ENCODE assay signal across 26 cellular contexts in genomic region chr10:27618906-27619305, GRCh38.
"Had no signal": no experiment of that assay in that cellular context is flagged by ENCODE, and none has a peak within 500 bp of the region (broad histone marks: within the 10 kb centered on the region; RNA-seq: fewer than 3 reads in every experiment).

No MANE protein-coding gene starts in this region.

- ATAC-seq: activated CD4-positive, alpha-beta T cell treated with anti-CD3 and anti-CD28 coated beads for 36 hours; activated CD8-positive, alpha-beta memory T cell treated with anti-CD3 and anti-CD28 coated beads, Interleukin-2, amount 10 ng/mL, durations not matched to agents 7 days and 5 days; activated T-helper 17 cell treated with anti-CD3 and anti-CD28 coated beads, Interleukin-2, amount 50 U/mL, for 72 hours; body of pancreas; left lobe of liver had no signal

- H3K27me3 ChIP-seq: body of pancreas, right atrium auricular region had no signal

- H3K4me3 ChIP-seq: body of pancreas, lung, right atrium auricular region, skin epidermis had no signal

- H3K4me1 Mint-ChIP-seq: activated CD4-positive, alpha-beta memory T cell treated with anti-CD3 and anti-CD28 coated beads, Interleukin-2, amount 10 ng/mL, durations not matched to agents 7 days and 5 days; activated CD4-positive, alpha-beta T cell treated with anti-CD3 and anti-CD28 coated beads for 36 hours; activated CD8-positive, alpha-beta memory T cell treated with anti-CD3 and anti-CD28 coated beads, Interleukin-2, amount 10 ng/mL, durations not matched to agents 7 days and 5 days; activated naive CD8-positive, alpha-beta T cell treated with anti-CD3 and anti-CD28 coated beads for 36 hours had no signal

- H3K27ac ChIP-seq: body of pancreas, right atrium auricular region had no signal

- H3K9me3 Mint-ChIP-seq: activated CD4-positive, alpha-beta memory T cell treated with anti-CD3 and anti-CD28 coated beads, Interleukin-2, amount 10 ng/mL, durations not matched to agents 7 days and 5 days; activated naive CD8-positive, alpha-beta T cell treated with anti-CD3 and anti-CD28 coated beads for 36 hours; activated T-helper 17 cell treated with anti-CD3 and anti-CD28 coated beads, Interleukin-2, amount 50 U/mL, for 72 hours; mesothelial cell of epicardium; stimulated activated naive CD8-positive, alpha-beta T cell treated with anti-CD3 and anti-CD28 coated beads, Interleukin-15, Interleukin-2, amounts not matched to agents 100 ng/mL and 50 ng/mL, for 24 hours had no signal

- H3K36me3 Mint-ChIP-seq: activated CD8-positive, alpha-beta memory T cell treated with anti-CD3 and anti-CD28 coated beads, Interleukin-2, amount 10 ng/mL, durations not matched to agents 7 days and 5 days; activated naive CD8-positive, alpha-beta T cell treated with anti-CD3 and anti-CD28 coated beads for 36 hours; mesothelial cell of epicardium had no signal

- DNase-seq: activated CD4-positive, alpha-beta memory T cell treated with anti-CD3 and anti-CD28 coated beads, Interleukin-2, amount 10 ng/mL, durations not matched to agents 7 days and 5 days; activated CD4-positive, alpha-beta T cell treated with anti-CD3 and anti-CD28 coated beads for 36 hours; activated CD8-positive, alpha-beta memory T cell treated with anti-CD3 and anti-CD28 coated beads, Interleukin-2, amount 10 ng/mL, durations not matched to agents 7 days and 5 days; activated naive CD4-positive, alpha-beta T cell; activated naive CD8-positive, alpha-beta T cell treated with anti-CD3 and anti-CD28 coated beads for 36 hours; amniotic stem cell; body of pancreas; dermis blood vessel endothelial cell; effector memory CD4-positive, alpha-beta T cell; foreskin melanocyte; hypothalamus; nephron progenitor cell; occipital lobe; posterior cingulate gyrus; stimulated activated CD4-positive, alpha-beta T cell treated with anti-CD3 and anti-CD28 coated beads, Interleukin-15, amount 100 ng/mL, for 24 hours; stimulated activated CD4-positive, alpha-beta T cell treated with anti-CD3 and anti-CD28 coated beads, Interleukin-2, amount 100 ng/mL, for 48 hours; SW 1271; T-helper 2 cell; trophoblast cell had no signal

- H3K4me3 Mint-ChIP-seq: activated CD4-positive, alpha-beta memory T cell treated with anti-CD3 and anti-CD28 coated beads, Interleukin-2, amount 10 ng/mL, durations not matched to agents 7 days and 5 days; activated CD4-positive, alpha-beta T cell treated with anti-CD3 and anti-CD28 coated beads for 36 hours; activated CD8-positive, alpha-beta memory T cell treated with anti-CD3 and anti-CD28 coated beads, Interleukin-2, amount 10 ng/mL, durations not matched to agents 7 days and 5 days; activated naive CD8-positive, alpha-beta T cell treated with anti-CD3 and anti-CD28 coated beads for 36 hours; activated T-helper 17 cell treated with anti-CD3 and anti-CD28 coated beads, Interleukin-2, amount 50 U/mL, for 72 hours; mesothelial cell of epicardium; nephron progenitor cell; stimulated activated naive CD8-positive, alpha-beta T cell treated with anti-CD3 and anti-CD28 coated beads, Interleukin-15, Interleukin-2, amounts not matched to agents 100 ng/mL and 50 ng/mL, for 24 hours had no signal

- H3K36me3 ChIP-seq: right atrium auricular region had no signal

- H3K27ac Mint-ChIP-seq: activated CD4-positive, alpha-beta memory T cell treated with anti-CD3 and anti-CD28 coated beads, Interleukin-2, amount 10 ng/mL, durations not matched to agents 7 days and 5 days; activated CD4-positive, alpha-beta T cell treated with anti-CD3 and anti-CD28 coated beads for 36 hours; activated CD8-positive, alpha-beta memory T cell treated with anti-CD3 and anti-CD28 coated beads, Interleukin-2, amount 10 ng/mL, durations not matched to agents 7 days and 5 days; activated naive CD8-positive, alpha-beta T cell treated with anti-CD3 and anti-CD28 coated beads for 36 hours; activated T-helper 17 cell treated with anti-CD3 and anti-CD28 coated beads, Interleukin-2, amount 50 U/mL, for 72 hours; mesothelial cell of epicardium; nephron progenitor cell; stimulated activated naive CD8-positive, alpha-beta T cell treated with anti-CD3 and anti-CD28 coated beads, Interleukin-15, Interleukin-2, amounts not matched to agents 100 ng/mL and 50 ng/mL, for 24 hours had no signal

- H3K4me1 ChIP-seq: body of pancreas, right atrium auricular region had no signal

- H3K9me3 ChIP-seq: body of pancreas, right atrium auricular region had no signal
